In the genomic region with DNA sequence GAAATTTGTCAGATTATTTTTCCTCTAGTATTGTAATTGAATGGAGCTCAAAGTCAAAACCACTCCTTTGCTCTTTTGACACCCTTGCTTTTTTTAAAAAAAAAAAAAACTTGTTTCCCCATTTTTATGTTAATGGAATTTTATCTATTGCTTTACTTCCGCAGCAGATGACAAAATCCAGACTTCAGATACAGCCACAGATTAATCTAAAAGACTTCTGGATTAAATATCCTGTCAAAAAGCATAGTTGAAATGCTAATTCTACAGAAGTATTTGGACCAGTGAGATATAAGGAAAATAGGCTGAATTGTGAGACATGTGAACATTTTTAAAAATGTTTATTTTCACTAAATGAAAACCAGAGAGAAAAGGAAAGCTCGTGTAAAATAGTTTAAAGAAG, we compare ENCODE assay signal across 3 cellular contexts.
"Had no signal": no experiment of that assay in that cellular context is flagged by ENCODE, and none has a peak within 500 bp of the region (broad histone marks: within the 10 kb centered on the region; RNA-seq: fewer than 3 reads in every experiment).

No MANE protein-coding gene starts in this region.

- ATAC-seq: GM12878 had no signal

- H3K4me3 ChIP-seq: GM12878 had no signal

- DNase-seq: GDM1, GF-D8 had no signal
